ENCODE assay signal across 9 cellular contexts in the genomic region with DNA sequence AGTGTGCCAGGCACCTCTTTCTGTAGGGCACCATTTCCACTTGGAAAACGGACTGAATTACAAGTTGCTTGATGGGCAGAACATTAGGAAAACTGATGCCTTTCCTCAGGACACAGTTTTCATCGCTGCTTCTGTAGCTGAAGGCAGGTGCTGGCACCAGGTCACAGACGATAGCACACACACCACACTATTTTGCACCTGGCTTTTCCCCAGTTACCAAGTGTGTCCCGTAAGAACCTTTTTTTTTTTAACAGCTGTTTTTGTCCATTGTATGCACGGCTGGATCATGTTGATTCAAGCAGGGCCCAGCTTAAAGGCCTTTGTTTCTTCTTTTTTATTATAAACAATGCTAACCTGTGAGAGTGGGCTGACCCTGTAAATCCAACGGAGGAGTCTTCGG. TPM values are rescaled to one million over a fixed set of nuclear protein-coding genes. Genes with fewer than 3 reads are reported as not detected.
DNase-seq lines count a peak whose midpoint lies in the region; ATAC-seq and TF ChIP-seq lines count a peak whose summit lies in the region.
"Had no signal": no experiment of that assay in that cellular context is flagged by ENCODE, and none has a peak within 500 bp of the region (broad histone marks: within the 10 kb centered on the region; RNA-seq: fewer than 3 reads in every experiment).

No MANE protein-coding gene starts in this region.

- ATAC-seq in GM23338 (no peak), HG03280 (IDR thresholded peaks at IDR 0.05; ENCODE audit: unreplicated experiment) (no peak)

- H3K27ac Mint-ChIP-seq in GM23338, result no peak overlapping the region

- no peaks in the 10 kb centered on the region for H3K27me3 ChIP-seq in GM23338 (ENCODE audit: insufficient read depth)
- H3K27me3 ChIP-seq in esophagus (ENCODE audit: control insufficient read depth in 1 of 2, insufficient read depth in 2 of 2, low read length in 2 of 2), result no peaks in the 10 kb centered on the region
- no peaks in the 10 kb centered on the region for H3K27me3 ChIP-seq in skeletal muscle tissue (ENCODE audit: control insufficient read depth in 3 of 3, insufficient read depth in 3 of 3, low read length in 3 of 3)

- H3K36me3 ChIP-seq in GM23338 (ENCODE audit: insufficient read depth), result no peaks in the 10 kb centered on the region; the same call in none of the 2 replicates
- peaks cover 0 to 9% of the 10 kb centered on the region in 2 donors for H3K36me3 ChIP-seq in esophagus (ENCODE audit: control insufficient read depth in 2 of 2, insufficient read depth in 2 of 2, low read length in 1 of 2)
- peaks cover 25 to 30% (median 25%) of the 10 kb centered on the region in 3 donors for H3K36me3 ChIP-seq in skeletal muscle tissue (ENCODE audit: control insufficient read depth in 3 of 3, insufficient read depth in 3 of 3, low read length in 3 of 3)

- no peak overlapping the region for H3K4me3 Mint-ChIP-seq in GM23338

- H3K4me3 ChIP-seq in GM23338 (no peak overlapping the region), esophagus (ENCODE audit: low read depth in 1 of 2, low read length in 2 of 2) (no peak overlapping the region), skeletal muscle tissue (ENCODE audit: low read length in 3 of 3) (no peak overlapping the region)

- H3F3A ChIP-seq in GM23338 (replicated peaks; ENCODE audit: low read depth), result peaks cover 30% of the 10 kb centered on the region

- H3K9me3 Mint-ChIP-seq in GM23338, result peaks cover 7% of the 10 kb centered on the region; the same call in 2 of the 3 replicates

- WGBS in esophagus, 2 donors, result 53 to 67% methylated on average over 7 of the region's 7 CpGs

- DNase-seq in GM23338 (ENCODE audit: low spot score) (no peak), NCI-H2196 (lab: John Stamatoyannopoulos, UW; ENCODE audit: unreplicated experiment) (peak; percentile 53), COR-L47 (lab: John Stamatoyannopoulos, UW) (no peak), NCI-H82 treated with DMSO at 0.1 percent for 48 hours (lab: John Stamatoyannopoulos, UW; ENCODE audit: unreplicated experiment) (no peak), GM10266 (ENCODE audit: extremely low spot score) (no peak)
- DNase-seq: cortex of kidney had no signal

- H3K27me3 Mint-ChIP-seq in GM23338 (ENCODE audit: insufficient read depth, low read depth, poor library complexity), result peaks cover 9% of the 10 kb centered on the region

- H3K9ac ChIP-seq in skeletal muscle tissue (ENCODE audit: low read depth in 1 of 3, low read length in 3 of 3), result peak overlapping the region in 2 of 3 donors; percentile 72 to 79

- H3K9me2 ChIP-seq in GM23338 (ENCODE audit: insufficient read depth), result no peaks in the 10 kb centered on the region

- H3K4me1 ChIP-seq in GM23338 (ENCODE audit: insufficient read depth), result peaks cover 10% of the 10 kb centered on the region; the same call in 1 of the 2 replicates
- peaks cover 4 to 10% of the 10 kb centered on the region in 2 donors for H3K4me1 ChIP-seq in esophagus (ENCODE audit: control insufficient read depth in 2 of 2, insufficient read depth in 2 of 2, low read length in 1 of 2)
- peaks cover 39 to 46% (median 45%) of the 10 kb centered on the region in 3 donors for H3K4me1 ChIP-seq in skeletal muscle tissue (ENCODE audit: control insufficient read depth in 3 of 3, insufficient read depth in 3 of 3, low read length in 3 of 3)

- H3K36me3 Mint-ChIP-seq in GM23338 (ENCODE audit: low read depth), result peaks cover 60% of the 10 kb centered on the region

- peaks cover 18% of the 10 kb centered on the region for H4K20me1 ChIP-seq in GM23338 (replicated peaks; ENCODE audit: insufficient read depth)

- TF ChIP-seq CTCF in GM23338 (conservative IDR thresholded peaks at IDR 0.05; ENCODE audit: low read depth in 2 of 2) (no peak), GM10266 (IDR thresholded peaks at IDR 0.05; ENCODE audit: control insufficient read depth, insufficient read depth, low read depth, missing control alignments) (no peak)

- H3K4me2 ChIP-seq in GM23338, result no peak overlapping the region

- H3K9me3 ChIP-seq in esophagus (ENCODE audit: control insufficient read depth in 2 of 2, insufficient read depth in 1 of 2, low read depth in 1 of 2, low read length in 1 of 2), result no peaks in the 10 kb centered on the region
- no peaks in the 10 kb centered on the region for H3K9me3 ChIP-seq in skeletal muscle tissue (ENCODE audit: control insufficient read depth in 3 of 3, low read length in 3 of 3)

- no peak overlapping the region for H2AFZ ChIP-seq in GM23338

- peaks cover 33% of the 10 kb centered on the region for H3K79me2 ChIP-seq in GM23338 (replicated peaks; ENCODE audit: insufficient read depth)

- H3K4me1 Mint-ChIP-seq in GM23338, result peaks cover 13% of the 10 kb centered on the region

- peak overlapping the region; percentile 80; the same call in 1 of the 2 replicates for H3K27ac ChIP-seq in GM23338 (ENCODE audit: low read depth)
- H3K27ac ChIP-seq in esophagus (ENCODE audit: low read depth in 2 of 2, low read length in 1 of 2), result peak overlapping the region; percentile 21 to 72
- H3K27ac ChIP-seq in skeletal muscle tissue (ENCODE audit: low read depth, low read length), result peak overlapping the region; percentile 80

TF ChIP-seq in GM23338, 12 proteins besides CTCF, POLR2A, EP300 and RAD21 (continues in another document):
- TF ChIP-seq CREB1 (CRISPR knock-in tag; IDR thresholded peaks at IDR 0.05; ENCODE audit: low read depth), result no peak
- TF ChIP-seq, protein P1, sequence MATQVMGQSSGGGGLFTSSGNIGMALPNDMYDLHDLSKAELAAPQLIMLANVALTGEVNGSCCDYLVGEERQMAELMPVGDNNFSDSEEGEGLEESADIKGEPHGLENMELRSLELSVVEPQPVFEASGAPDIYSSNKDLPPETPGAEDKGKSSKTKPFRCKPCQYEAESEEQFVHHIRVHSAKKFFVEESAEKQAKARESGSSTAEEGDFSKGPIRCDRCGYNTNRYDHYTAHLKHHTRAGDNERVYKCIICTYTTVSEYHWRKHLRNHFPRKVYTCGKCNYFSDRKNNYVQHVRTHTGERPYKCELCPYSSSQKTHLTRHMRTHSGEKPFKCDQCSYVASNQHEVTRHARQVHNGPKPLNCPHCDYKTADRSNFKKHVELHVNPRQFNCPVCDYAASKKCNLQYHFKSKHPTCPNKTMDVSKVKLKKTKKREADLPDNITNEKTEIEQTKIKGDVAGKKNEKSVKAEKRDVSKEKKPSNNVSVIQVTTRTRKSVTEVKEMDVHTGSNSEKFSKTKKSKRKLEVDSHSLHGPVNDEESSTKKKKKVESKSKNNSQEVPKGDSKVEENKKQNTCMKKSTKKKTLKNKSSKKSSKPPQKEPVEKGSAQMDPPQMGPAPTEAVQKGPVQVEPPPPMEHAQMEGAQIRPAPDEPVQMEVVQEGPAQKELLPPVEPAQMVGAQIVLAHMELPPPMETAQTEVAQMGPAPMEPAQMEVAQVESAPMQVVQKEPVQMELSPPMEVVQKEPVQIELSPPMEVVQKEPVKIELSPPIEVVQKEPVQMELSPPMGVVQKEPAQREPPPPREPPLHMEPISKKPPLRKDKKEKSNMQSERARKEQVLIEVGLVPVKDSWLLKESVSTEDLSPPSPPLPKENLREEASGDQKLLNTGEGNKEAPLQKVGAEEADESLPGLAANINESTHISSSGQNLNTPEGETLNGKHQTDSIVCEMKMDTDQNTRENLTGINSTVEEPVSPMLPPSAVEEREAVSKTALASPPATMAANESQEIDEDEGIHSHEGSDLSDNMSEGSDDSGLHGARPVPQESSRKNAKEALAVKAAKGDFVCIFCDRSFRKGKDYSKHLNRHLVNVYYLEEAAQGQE (IDR thresholded peaks at IDR 0.05; ENCODE audit: unreplicated experiment), result no peak
- TF ChIP-seq, protein P2, sequence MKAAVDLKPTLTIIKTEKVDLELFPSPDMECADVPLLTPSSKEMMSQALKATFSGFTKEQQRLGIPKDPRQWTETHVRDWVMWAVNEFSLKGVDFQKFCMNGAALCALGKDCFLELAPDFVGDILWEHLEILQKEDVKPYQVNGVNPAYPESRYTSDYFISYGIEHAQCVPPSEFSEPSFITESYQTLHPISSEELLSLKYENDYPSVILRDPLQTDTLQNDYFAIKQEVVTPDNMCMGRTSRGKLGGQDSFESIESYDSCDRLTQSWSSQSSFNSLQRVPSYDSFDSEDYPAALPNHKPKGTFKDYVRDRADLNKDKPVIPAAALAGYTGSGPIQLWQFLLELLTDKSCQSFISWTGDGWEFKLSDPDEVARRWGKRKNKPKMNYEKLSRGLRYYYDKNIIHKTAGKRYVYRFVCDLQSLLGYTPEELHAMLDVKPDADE (IDR thresholded peaks at IDR 0.05), result no peak
- no peak for TF ChIP-seq STAT1 (IDR thresholded peaks at IDR 0.05; ENCODE audit: unreplicated experiment)
- no peak for TF ChIP-seq EZH2 (IDR thresholded peaks at IDR 0.05; ENCODE audit: low read depth, unreplicated experiment)

RNA-seq across cellular contexts. Expression of a gene that starts 1.3 kb away (rescaled TPM):
- total RNA-seq in GM23338 (2014; rRNA removed; shearing (Covaris generic)), result 55.0 and 79.1 TPM in 2 replicates
- polyA plus RNA-seq in GM23338 (2016; fragmentation: Nextera tagmentation; extraction: Ambion mirVana), result 48.0 and 54.5 TPM in 2 replicates
- polyA plus RNA-seq in esophagus, result 10 to 100 TPM; 43.2 to 44.5 TPM
- total RNA-seq in skeletal muscle tissue, result 25.1 TPM

RNA-seq across cellular contexts. Expression of a gene that starts 42.8 kb away (rescaled TPM):
- total RNA-seq in GM23338 (2014; rRNA removed; shearing (Covaris generic)), result 143 and 145 TPM in 2 replicates
- polyA plus RNA-seq in GM23338 (2016; fragmentation: Nextera tagmentation; extraction: Ambion mirVana) (57.9 and 63.3 TPM in 2 replicates), esophagus (10 to 100 TPM; 54.7 to 91.6 TPM)
- 180 TPM for total RNA-seq in skeletal muscle tissue
